ENCODE assay signal across 1 cellular context in genomic region chr6:4139272-4139671, GRCh38.
A peak's percentile ranks its signal among the peaks of the same experiment; 100 is the strongest.
TF ChIP-seq lines count a peak whose summit lies in the region.

No MANE protein-coding gene starts in this region.

TF ChIP-seq in HEK293, 187 proteins besides CTCF, POLR2A, EP300 and RAD21 (continued from another document):
- TF ChIP-seq ZBTB49 (tag by site-specific recombination; IDR thresholded peaks at IDR 0.05; ENCODE audit: low read depth) = no peak
- TF ChIP-seq OVOL3 (tag by site-specific recombination; IDR thresholded peaks at IDR 0.05) = no peak
- peak; percentile 70 for TF ChIP-seq ZNF629 (tag by site-specific recombination; IDR thresholded peaks at IDR 0.05)
- peak; percentile 77 for TF ChIP-seq FEZF1 (tag by site-specific recombination; IDR thresholded peaks at IDR 0.05)
- peak; percentile 89 for TF ChIP-seq ZNF488 (tag by site-specific recombination; IDR thresholded peaks at IDR 0.05)
- peak; percentile 85; the same call in 1 of the 2 replicates for TF ChIP-seq GLI2 (tag by site-specific recombination; IDR thresholded peaks at IDR 0.05; ENCODE audit: borderline replicate concordance, low read depth)
- no peak for TF ChIP-seq ZSCAN18 (tag by site-specific recombination; IDR thresholded peaks at IDR 0.05)
- TF ChIP-seq ZBTB44 (tag by site-specific recombination; IDR thresholded peaks at IDR 0.05) = no peak
- TF ChIP-seq PATZ1 (tag by site-specific recombination; IDR thresholded peaks at IDR 0.05) = no peak
- no peak for TF ChIP-seq SALL2 (tag by site-specific recombination; IDR thresholded peaks at IDR 0.05; ENCODE audit: borderline replicate concordance)
- 0 out of 2 replicates have a peak, but pooled peaks have one; percentile 28 for TF ChIP-seq ZBTB17 (tag by site-specific recombination; IDR thresholded peaks at IDR 0.05)
- no peak for TF ChIP-seq BCL11B (tag by site-specific recombination; IDR thresholded peaks at IDR 0.05; ENCODE audit: low read depth)
- no peak for TF ChIP-seq TRIM28 (IDR thresholded peaks at IDR 0.05; ENCODE audit: borderline replicate concordance, low read length)
- TF ChIP-seq ZBTB8A (tag by site-specific recombination; IDR thresholded peaks at IDR 0.05) = no peak
- TF ChIP-seq ZNF544 (tag by site-specific recombination; IDR thresholded peaks at IDR 0.05) = no peak
- TF ChIP-seq SCRT2 (tag by site-specific recombination; IDR thresholded peaks at IDR 0.05) = 0 out of 2 replicates have a peak, but pooled peaks have one; percentile 17
- no peak for TF ChIP-seq ZNF600 (tag by site-specific recombination; IDR thresholded peaks at IDR 0.05)
- 0 out of 2 replicates have a peak, but pooled peaks have one; percentile 17 for TF ChIP-seq ZNF146 (tag by site-specific recombination; IDR thresholded peaks at IDR 0.05)
- peak; percentile 84 for TF ChIP-seq PRDM6 (tag by site-specific recombination; IDR thresholded peaks at IDR 0.05)
- TF ChIP-seq OSR2 (tag by site-specific recombination; IDR thresholded peaks at IDR 0.05) = peak; percentile 90
- no peak; the same call in 1 of the 2 replicates for TF ChIP-seq ZNF639 (tag by site-specific recombination; IDR thresholded peaks at IDR 0.05)
TF ChIP-seq in HEK293: peak in this region for 11.
